Comparison of ENCODE assay signal across 21 cellular contexts in the genomic region with DNA sequence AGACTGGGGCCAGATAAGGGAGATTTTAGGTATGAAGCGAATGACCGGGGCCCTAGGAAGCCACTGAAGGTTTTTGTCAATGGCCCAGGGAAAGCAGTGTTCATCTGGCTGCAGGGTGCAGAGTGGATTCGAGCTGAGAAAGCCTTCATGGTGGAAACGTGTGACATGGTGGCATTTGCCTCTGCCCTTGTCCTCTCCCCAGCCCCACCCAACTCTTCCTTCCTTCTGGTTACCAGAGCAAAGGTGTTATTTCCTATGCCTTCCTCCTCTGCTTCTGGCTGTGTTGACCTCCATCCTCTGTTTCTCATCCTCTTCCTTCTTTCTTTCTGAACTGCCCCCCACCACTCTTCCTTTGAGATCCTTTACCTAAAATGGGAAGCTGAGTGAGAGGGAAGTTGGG.
DNase-seq lines count a peak whose midpoint lies in the region; ATAC-seq and TF ChIP-seq lines count a peak whose summit lies in the region.
"Had no signal": no experiment of that assay in that cellular context is flagged by ENCODE, and none has a peak within 500 bp of the region (broad histone marks: within the 10 kb centered on the region; RNA-seq: fewer than 3 reads in every experiment).

No MANE protein-coding gene starts in this region.

- POLR2A ChIA-PET in activated CD4-positive, alpha-beta memory T cell treated with anti-CD3 and anti-CD28 coated beads, Interleukin-2, amount 10 ng/mL, durations not matched to agents 7 days and 5 days (lab: Charles Lee), result interaction anchor here (0.9 to 4.4 kb wide), 7 partner anchors 13 to 195 kb away, joined by 3 to 29 read pairs (median 3); a partner anchor contains a TSS
- POLR2A ChIA-PET in activated CD4-positive, alpha-beta memory T cell treated with anti-CD3 and anti-CD28 coated beads for 36 hours (lab: Charles Lee), result no interaction called here
- POLR2A ChIA-PET in CD8-positive, alpha-beta T cell (lab: Charles Lee), result interaction anchor here (2.4 kb wide), 1 partner anchor 9 kb away, joined by 7 read pairs; no protein-coding TSS in a partner anchor
- POLR2A ChIA-PET in naive thymus-derived CD4-positive, alpha-beta T cell (lab: Charles Lee), result interaction anchor here (0.7 kb wide), 1 partner anchor 13 kb away, joined by 4 read pairs; no protein-coding TSS in a partner anchor

- peak overlapping the region; percentile 63 for H3K27ac Mint-ChIP-seq in activated CD4-positive, alpha-beta memory T cell treated with anti-CD3 and anti-CD28 coated beads, Interleukin-2, amount 10 ng/mL, durations not matched to agents 7 days and 5 days
- no peak overlapping the region for H3K27ac Mint-ChIP-seq in activated CD4-positive, alpha-beta memory T cell treated with anti-CD3 and anti-CD28 coated beads for 36 hours
- no peak overlapping the region for H3K27ac Mint-ChIP-seq in CD8-positive, alpha-beta T cell
- H3K27ac Mint-ChIP-seq in activated T-helper 1 cell treated with anti-CD3 and anti-CD28 coated beads, Interleukin-12 subunit alpha, Interleukin-12 subunit beta, Interleukin-2, Interleukin-4 antibody, amounts not matched to agents 30 ng/mL and 10 ng/mL and 1 ng/mL, durations not matched to agents 14 hours and 24 hours and 36 hours, result no peak overlapping the region
- H3K27ac Mint-ChIP-seq in natural killer cell treated with Interleukin-12 subunit alpha and Interleukin-12 subunit beta and Interleukin-15 and Interleukin-18, amount 100 ng/mL, for 72 hours, result no peak overlapping the region
- peak overlapping the region in 1 of 9 donors; percentile 25 for H3K27ac Mint-ChIP-seq in naive thymus-derived CD4-positive, alpha-beta T cell

- no peak for ATAC-seq in CD8-positive, alpha-beta T cell
- no peak for ATAC-seq in natural killer cell treated with Interleukin-12 subunit alpha and Interleukin-12 subunit beta and Interleukin-15 and Interleukin-18, amount 100 ng/mL, for 72 hours
- ATAC-seq in GM21786 (IDR thresholded peaks at IDR 0.05; ENCODE audit: unreplicated experiment), result no peak
- ATAC-seq in naive thymus-derived CD4-positive, alpha-beta T cell, result no peak
- ATAC-seq: A549, HCT116 had no signal

- CTCF ChIA-PET in activated CD4-positive, alpha-beta memory T cell treated with anti-CD3 and anti-CD28 coated beads, Interleukin-2, amount 10 ng/mL, durations not matched to agents 7 days and 5 days (lab: Charles Lee), result interaction anchor here (1.9 to 3.1 kb wide), 2 partner anchors 10 to 13 kb away, joined by 11 read pairs; no protein-coding TSS in a partner anchor
- CTCF ChIA-PET in activated CD4-positive, alpha-beta memory T cell treated with anti-CD3 and anti-CD28 coated beads for 36 hours (lab: Charles Lee), result no interaction called here
- CTCF ChIA-PET in CD8-positive, alpha-beta T cell (lab: Charles Lee), result interaction anchor here (0.5 to 1.4 kb wide), 4 partner anchors 9 to 107 kb away, joined by 3 to 5 read pairs (median 4); no protein-coding TSS in a partner anchor
- CTCF ChIA-PET in naive thymus-derived CD4-positive, alpha-beta T cell (lab: Charles Lee), result no interaction called here

- no peaks in the 10 kb centered on the region for H3K27me3 ChIP-seq in CD8-positive, alpha-beta T cell (ENCODE audit: insufficient read depth, low read length)
- no peaks in the 10 kb centered on the region for H3K27me3 ChIP-seq in naive thymus-derived CD4-positive, alpha-beta T cell (ENCODE audit: control insufficient read depth in 2 of 2, insufficient read depth in 2 of 2, low read length in 2 of 2)
- H3K27me3 ChIP-seq: BE2C had no signal

- no peak overlapping the region for H3K27ac ChIP-seq in CD8-positive, alpha-beta T cell (ENCODE audit: low read depth, low read length)
- H3K27ac ChIP-seq in naive thymus-derived CD4-positive, alpha-beta T cell (ENCODE audit: low read depth, low read length), result no peak overlapping the region
- H3K27ac ChIP-seq: A549, RWPE1 had no signal

- peaks cover 9% of the 10 kb centered on the region for H3K4me1 ChIP-seq in CD8-positive, alpha-beta T cell (ENCODE audit: insufficient read depth, low read length)
- peaks cover 9% of the 10 kb centered on the region in 2 donors for H3K4me1 ChIP-seq in naive thymus-derived CD4-positive, alpha-beta T cell (ENCODE audit: control insufficient read depth in 2 of 2, insufficient read depth in 2 of 2, low read length in 2 of 2)
- H3K4me1 ChIP-seq: A549, BE2C had no signal

- peak; percentile 45 for DNase-seq in activated CD4-positive, alpha-beta memory T cell treated with anti-CD3 and anti-CD28 coated beads, Interleukin-2, amount 10 ng/mL, durations not matched to agents 7 days and 5 days
- no peak for DNase-seq in activated CD4-positive, alpha-beta memory T cell treated with anti-CD3 and anti-CD28 coated beads for 36 hours
- no peak for DNase-seq in CD8-positive, alpha-beta T cell
- no peak for DNase-seq in activated T-helper 1 cell treated with anti-CD3 and anti-CD28 coated beads, Interleukin-12 subunit alpha, Interleukin-12 subunit beta, Interleukin-2, Interleukin-4 antibody, amounts not matched to agents 30 ng/mL and 10 ng/mL and 1 ng/mL, durations not matched to agents 14 hours and 24 hours and 36 hours (ENCODE audit: low spot score)
- DNase-seq in natural killer cell treated with Interleukin-12 subunit alpha and Interleukin-12 subunit beta and Interleukin-15 and Interleukin-18, amount 100 ng/mL, for 72 hours (ENCODE audit: low spot score), result no peak
- no peak for DNase-seq in naive thymus-derived CD4-positive, alpha-beta T cell
- DNase-seq: BE2C; Calu3; KBM-7; MM.1S; NCI-H1105; NCI-H2029 treated with DMSO at 0.1 percent for 48 hours; NCI-H345; NCI-H524; NCI-H774; NK-92 treated with Interleukin-12 subunit alpha and Interleukin-12 subunit beta, amount 100 ng/mL, for 24 hours; SHP77 treated with DMSO at 0.1 percent for 48 hours had no signal

- no peaks in the 10 kb centered on the region for H3K27me3 Mint-ChIP-seq in activated CD4-positive, alpha-beta memory T cell treated with anti-CD3 and anti-CD28 coated beads, Interleukin-2, amount 10 ng/mL, durations not matched to agents 7 days and 5 days
- no peaks in the 10 kb centered on the region for H3K27me3 Mint-ChIP-seq in activated CD4-positive, alpha-beta memory T cell treated with anti-CD3 and anti-CD28 coated beads for 36 hours
- H3K27me3 Mint-ChIP-seq in CD8-positive, alpha-beta T cell (ENCODE audit: low read depth), result no peaks in the 10 kb centered on the region
- peaks cover 2% of the 10 kb centered on the region for H3K27me3 Mint-ChIP-seq in activated T-helper 1 cell treated with anti-CD3 and anti-CD28 coated beads, Interleukin-12 subunit alpha, Interleukin-12 subunit beta, Interleukin-2, Interleukin-4 antibody, amounts not matched to agents 30 ng/mL and 10 ng/mL and 1 ng/mL, durations not matched to agents 14 hours and 24 hours and 36 hours (ENCODE audit: insufficient read depth)
- no peaks in the 10 kb centered on the region for H3K27me3 Mint-ChIP-seq in natural killer cell treated with Interleukin-12 subunit alpha and Interleukin-12 subunit beta and Interleukin-15 and Interleukin-18, amount 100 ng/mL, for 72 hours
- H3K27me3 Mint-ChIP-seq in naive thymus-derived CD4-positive, alpha-beta T cell, result no peaks in the 10 kb centered on the region

- peaks cover 22% of the 10 kb centered on the region for H3K36me3 Mint-ChIP-seq in activated CD4-positive, alpha-beta memory T cell treated with anti-CD3 and anti-CD28 coated beads, Interleukin-2, amount 10 ng/mL, durations not matched to agents 7 days and 5 days (ENCODE audit: low read depth)
- H3K36me3 Mint-ChIP-seq in activated CD4-positive, alpha-beta memory T cell treated with anti-CD3 and anti-CD28 coated beads for 36 hours, result no peaks in the 10 kb centered on the region
- no peaks in the 10 kb centered on the region for H3K36me3 Mint-ChIP-seq in CD8-positive, alpha-beta T cell
- peaks cover 6% of the 10 kb centered on the region for H3K36me3 Mint-ChIP-seq in activated T-helper 1 cell treated with anti-CD3 and anti-CD28 coated beads, Interleukin-12 subunit alpha, Interleukin-12 subunit beta, Interleukin-2, Interleukin-4 antibody, amounts not matched to agents 30 ng/mL and 10 ng/mL and 1 ng/mL, durations not matched to agents 14 hours and 24 hours and 36 hours (ENCODE audit: low read depth)
- no peaks in the 10 kb centered on the region for H3K36me3 Mint-ChIP-seq in natural killer cell treated with Interleukin-12 subunit alpha and Interleukin-12 subunit beta and Interleukin-15 and Interleukin-18, amount 100 ng/mL, for 72 hours
- H3K36me3 Mint-ChIP-seq in naive thymus-derived CD4-positive, alpha-beta T cell, result peaks cover 0 to 14% (median 0%) of the 10 kb centered on the region in 5 donors

- H3K4me1 Mint-ChIP-seq in activated CD4-positive, alpha-beta memory T cell treated with anti-CD3 and anti-CD28 coated beads, Interleukin-2, amount 10 ng/mL, durations not matched to agents 7 days and 5 days, result peaks cover 44% of the 10 kb centered on the region
- H3K4me1 Mint-ChIP-seq in activated CD4-positive, alpha-beta memory T cell treated with anti-CD3 and anti-CD28 coated beads for 36 hours (ENCODE audit: low read depth), result peaks cover 29% of the 10 kb centered on the region
- H3K4me1 Mint-ChIP-seq in CD8-positive, alpha-beta T cell (ENCODE audit: low read depth), result peaks cover 16% of the 10 kb centered on the region
- peaks cover 40% of the 10 kb centered on the region for H3K4me1 Mint-ChIP-seq in activated T-helper 1 cell treated with anti-CD3 and anti-CD28 coated beads, Interleukin-12 subunit alpha, Interleukin-12 subunit beta, Interleukin-2, Interleukin-4 antibody, amounts not matched to agents 30 ng/mL and 10 ng/mL and 1 ng/mL, durations not matched to agents 14 hours and 24 hours and 36 hours (ENCODE audit: low read depth)
- peaks cover 22 to 33% of the 10 kb centered on the region in 2 donors for H3K4me1 Mint-ChIP-seq in natural killer cell treated with Interleukin-12 subunit alpha and Interleukin-12 subunit beta and Interleukin-15 and Interleukin-18, amount 100 ng/mL, for 72 hours (ENCODE audit: low read depth in 2 of 2)
- peaks cover 17 to 31% (median 20%) of the 10 kb centered on the region in 7 donors for H3K4me1 Mint-ChIP-seq in naive thymus-derived CD4-positive, alpha-beta T cell

- H3K9me3 Mint-ChIP-seq in activated CD4-positive, alpha-beta memory T cell treated with anti-CD3 and anti-CD28 coated beads, Interleukin-2, amount 10 ng/mL, durations not matched to agents 7 days and 5 days, result no peaks in the 10 kb centered on the region
- H3K9me3 Mint-ChIP-seq in activated CD4-positive, alpha-beta memory T cell treated with anti-CD3 and anti-CD28 coated beads for 36 hours, result no peaks in the 10 kb centered on the region
- H3K9me3 Mint-ChIP-seq in CD8-positive, alpha-beta T cell, result no peaks in the 10 kb centered on the region
- no peaks in the 10 kb centered on the region for H3K9me3 Mint-ChIP-seq in activated T-helper 1 cell treated with anti-CD3 and anti-CD28 coated beads, Interleukin-12 subunit alpha, Interleukin-12 subunit beta, Interleukin-2, Interleukin-4 antibody, amounts not matched to agents 30 ng/mL and 10 ng/mL and 1 ng/mL, durations not matched to agents 14 hours and 24 hours and 36 hours
- no peaks in the 10 kb centered on the region for H3K9me3 Mint-ChIP-seq in natural killer cell treated with Interleukin-12 subunit alpha and Interleukin-12 subunit beta and Interleukin-15 and Interleukin-18, amount 100 ng/mL, for 72 hours
- H3K9me3 Mint-ChIP-seq in naive thymus-derived CD4-positive, alpha-beta T cell, result peaks cover 0 to 6% (median 0%) of the 10 kb centered on the region in 11 donors

- no peak overlapping the region for H3K4me3 ChIP-seq in CD8-positive, alpha-beta T cell (ENCODE audit: low read depth, low read length)
- H3K4me3 ChIP-seq in naive thymus-derived CD4-positive, alpha-beta T cell (ENCODE audit: low read length), result no peak overlapping the region
- H3K4me3 ChIP-seq: A549 had no signal

- intact Hi-C loops in activated CD4-positive, alpha-beta memory T cell treated with anti-CD3 and anti-CD28 coated beads for 36 hours (cut with micrococcal nuclease), result no loop called here
- intact Hi-C loops in CD8-positive, alpha-beta T cell (cut with DNase I, micrococcal nuclease), result no loop called here
- intact Hi-C loops in activated T-helper 1 cell treated with anti-CD3 and anti-CD28 coated beads, Interleukin-12 subunit alpha, Interleukin-12 subunit beta, Interleukin-2, Interleukin-4 antibody, amounts not matched to agents 30 ng/mL and 10 ng/mL and 1 ng/mL, durations not matched to agents 14 hours and 24 hours and 36 hours (cut with micrococcal nuclease), result no loop called here
- intact Hi-C loops in naive thymus-derived CD4-positive, alpha-beta T cell (cut with micrococcal nuclease), result no loop called here

- peak overlapping the region; percentile 2 for H3K4me3 Mint-ChIP-seq in activated CD4-positive, alpha-beta memory T cell treated with anti-CD3 and anti-CD28 coated beads, Interleukin-2, amount 10 ng/mL, durations not matched to agents 7 days and 5 days
- H3K4me3 Mint-ChIP-seq in activated CD4-positive, alpha-beta memory T cell treated with anti-CD3 and anti-CD28 coated beads for 36 hours, result no peak overlapping the region
- peak overlapping the region; percentile 24 for H3K4me3 Mint-ChIP-seq in CD8-positive, alpha-beta T cell
- peak overlapping the region; percentile 11 for H3K4me3 Mint-ChIP-seq in activated T-helper 1 cell treated with anti-CD3 and anti-CD28 coated beads, Interleukin-12 subunit alpha, Interleukin-12 subunit beta, Interleukin-2, Interleukin-4 antibody, amounts not matched to agents 30 ng/mL and 10 ng/mL and 1 ng/mL, durations not matched to agents 14 hours and 24 hours and 36 hours
- H3K4me3 Mint-ChIP-seq in natural killer cell treated with Interleukin-12 subunit alpha and Interleukin-12 subunit beta and Interleukin-15 and Interleukin-18, amount 100 ng/mL, for 72 hours, result peak overlapping the region; percentile 38
- peak overlapping the region in 3 of 10 donors; percentile 2 to 31 (median 11) for H3K4me3 Mint-ChIP-seq in naive thymus-derived CD4-positive, alpha-beta T cell

- H3K36me3 ChIP-seq in CD8-positive, alpha-beta T cell (ENCODE audit: insufficient read depth, low read length), result no peaks in the 10 kb centered on the region
- H3K36me3 ChIP-seq in naive thymus-derived CD4-positive, alpha-beta T cell (ENCODE audit: control insufficient read depth in 2 of 3, insufficient read depth in 3 of 3, low read length in 3 of 3), result no peaks in the 10 kb centered on the region
- H3K36me3 ChIP-seq: BE2C had no signal

- no peak for TF ChIP-seq CTCF in CD8-positive, alpha-beta T cell (IDR thresholded peaks at IDR 0.05)

- H3K9me3 ChIP-seq in CD8-positive, alpha-beta T cell (ENCODE audit: low read length), result no peaks in the 10 kb centered on the region
- no peaks in the 10 kb centered on the region for H3K9me3 ChIP-seq in naive thymus-derived CD4-positive, alpha-beta T cell (ENCODE audit: control insufficient read depth in 2 of 3, low read length in 3 of 3)
- H3K9me3 ChIP-seq: A549, BE2C had no signal

Comparison
In these comparisons a context has a peak if more than half of its experiments do, and no peak if none do; other contexts are left out.
1. CTCF ChIA-PET loops: an anchor here in activated CD4-positive, alpha-beta memory T cell treated with anti-CD3 and anti-CD28 coated beads, Interleukin-2, amount 10 ng/mL, durations not matched to agents 7 days and 5 days (1.9 to 3.1 kb wide) and CD8-positive, alpha-beta T cell (0.5 to 1.4 kb wide); none called in activated CD4-positive, alpha-beta memory T cell treated with anti-CD3 and anti-CD28 coated beads for 36 hours and naive thymus-derived CD4-positive, alpha-beta T cell.